1 cellular context compared by ENCODE assay signal in genomic region chr19:3111586-3112247, GRCh38.
TF ChIP-seq lines count a peak whose summit lies in the region.

No MANE protein-coding gene starts in this region.

TF ChIP-seq in H1, 55 proteins besides CTCF, POLR2A, EP300 and RAD21:
- TF ChIP-seq SIN3A (conservative IDR thresholded peaks at IDR 0.05 in 1 of 2, IDR thresholded peaks at IDR 0.05 in 1 of 2; ENCODE audit: low read depth in 1 of 2, low read length in 2 of 2) (no peak), BRCA1 (IDR thresholded peaks at IDR 0.05; ENCODE audit: low read depth, low read length) (no peak), POU5F1 (IDR thresholded peaks at IDR 0.05; ENCODE audit: low read depth, low read length) (no peak), SAP30 (IDR thresholded peaks at IDR 0.05; ENCODE audit: insufficient read depth, insufficient replicate concordance, low read length) (no peak), CTBP2 (IDR thresholded peaks at IDR 0.05; ENCODE audit: borderline replicate concordance, insufficient read depth, insufficient read length, low read length) (no peak), TEAD4 (IDR thresholded peaks at IDR 0.05; ENCODE audit: low read depth, low read length) (no peak), POLR2AphosphoS5 (IDR thresholded peaks at IDR 0.05; ENCODE audit: low read depth, low read length) (no peak), MAX (IDR thresholded peaks at IDR 0.05) (no peak)
